Comparison of ENCODE assay signal across 30 cellular contexts in genomic region chr6:152341596-152341995, GRCh38.
"Had no signal": no experiment of that assay in that cellular context is flagged by ENCODE, and none has a peak within 500 bp of the region (broad histone marks: within the 10 kb centered on the region; RNA-seq: fewer than 3 reads in every experiment).

No MANE protein-coding gene starts in this region.

- H3K4me2 ChIP-seq: SK-N-SH had no signal

- H3K27me3 Mint-ChIP-seq: activated CD4-positive, alpha-beta T cell treated with anti-CD3 and anti-CD28 coated beads for 36 hours; brain had no signal

- H3K9ac ChIP-seq: SK-N-SH had no signal

- H3K9me3 Mint-ChIP-seq: activated CD4-positive, alpha-beta memory T cell treated with anti-CD3 and anti-CD28 coated beads, Interleukin-2, amount 10 ng/mL, durations not matched to agents 7 days and 5 days; activated naive CD4-positive, alpha-beta T cell treated with anti-CD3 and anti-CD28 coated beads, Interleukin-2, amount 10 ng/mL, durations not matched to agents 7 days and 5 days; activated naive CD8-positive, alpha-beta T cell treated with anti-CD3 and anti-CD28 coated beads, Interleukin-2, amount 50 U/mL, for 24 hours; brain; T-helper 1 cell treated with Interleukin-12 subunit alpha and Interleukin-12 subunit beta and Interleukin-4 antibody, amounts not matched to agents 30 μg/mL and 1 μg/mL, for 36 hours; T-helper 2 cell treated with Interferon-gamma antibody and Interleukin-4, amounts not matched to agents 5 μg/mL and 100 μg/mL, for 36 hours had no signal

- H3K4me1 ChIP-seq: SJCRH30 had no signal

- DNase-seq: activated CD4-positive, alpha-beta memory T cell treated with anti-CD3 and anti-CD28 coated beads, Interleukin-2, amount 10 ng/mL, durations not matched to agents 7 days and 5 days; activated CD4-positive, alpha-beta T cell treated with anti-CD3 and anti-CD28 coated beads for 36 hours; activated CD4-positive, alpha-beta T cell treated with anti-CD3 and anti-CD28 coated beads, Interleukin-2, amount 50 U/mL, for 1 hour; activated CD8-positive, alpha-beta memory T cell treated with anti-CD3 and anti-CD28 coated beads for 24 hours; activated CD8-positive, alpha-beta memory T cell treated with anti-CD3 and anti-CD28 coated beads, Interleukin-2, amount 10 ng/mL, durations not matched to agents 7 days and 5 days; activated CD8-positive, alpha-beta memory T cell treated with anti-CD3 and anti-CD28 coated beads, Interleukin-2, amount 50 U/mL, for 48 hours; activated effector memory CD4-positive, alpha-beta T cell treated with Interleukin-2 at 50 U/mL for 16 hours; activated naive CD4-positive, alpha-beta T cell treated with anti-CD3 and anti-CD28 coated beads, Interleukin-2, amount 10 ng/mL, durations not matched to agents 7 days and 5 days; activated naive CD8-positive, alpha-beta T cell treated with anti-CD3 and anti-CD28 coated beads, Interleukin-2, amount 50 U/mL, for 24 hours; activated T-cell treated with anti-CD3 and anti-CD28 coated beads, Interleukin-2, amount 50 U/mL, for 48 hours; anterior cingulate cortex; caudate nucleus; Karpas-422; NCI-H1092; NCI-H1436 treated with DMSO at 0.1 percent for 48 hours; NCI-H1694 treated with DMSO at 0.1 percent for 48 hours; NCI-H2029; NCI-H345; NCI-H524 treated with DMSO at 0.1 percent for 48 hours; NCI-H748 treated with DMSO at 0.1 percent for 48 hours; Right ventricle myocardium superior; SK-N-SH had no signal

- H3K27me3 ChIP-seq: SJCRH30 had no signal

- H3K4me1 Mint-ChIP-seq: brain, WTC11 had no signal

- H3K36me3 Mint-ChIP-seq: activated CD8-positive, alpha-beta memory T cell treated with anti-CD3 and anti-CD28 coated beads, Interleukin-2, amount 10 ng/mL, durations not matched to agents 7 days and 5 days; activated naive CD4-positive, alpha-beta T cell treated with anti-CD3 and anti-CD28 coated beads, Interleukin-2, amount 10 ng/mL, durations not matched to agents 7 days and 5 days; activated naive CD8-positive, alpha-beta T cell; WTC11 had no signal

- FAIRE-seq: bronchial epithelial cell had no signal

- H3K4me3 Mint-ChIP-seq: activated CD4-positive, alpha-beta memory T cell treated with anti-CD3 and anti-CD28 coated beads, Interleukin-2, amount 10 ng/mL, durations not matched to agents 7 days and 5 days; activated CD4-positive, alpha-beta T cell treated with anti-CD3 and anti-CD28 coated beads for 36 hours; activated CD8-positive, alpha-beta memory T cell treated with anti-CD3 and anti-CD28 coated beads, Interleukin-2, amount 10 ng/mL, durations not matched to agents 7 days and 5 days; activated naive CD4-positive, alpha-beta T cell treated with anti-CD3 and anti-CD28 coated beads, Interleukin-2, amount 10 ng/mL, durations not matched to agents 7 days and 5 days; activated naive CD8-positive, alpha-beta T cell; activated naive CD8-positive, alpha-beta T cell treated with anti-CD3 and anti-CD28 coated beads, Interleukin-2, amount 50 U/mL, for 24 hours; brain; T-helper 1 cell treated with Interleukin-12 subunit alpha and Interleukin-12 subunit beta and Interleukin-4 antibody, amounts not matched to agents 30 μg/mL and 1 μg/mL, for 36 hours; T-helper 2 cell treated with Interferon-gamma antibody and Interleukin-4, amounts not matched to agents 5 μg/mL and 100 μg/mL, for 36 hours; WTC11 had no signal

- H3K27ac ChIP-seq: SJCRH30 had no signal

- ATAC-seq: activated CD4-positive, alpha-beta T cell treated with anti-CD3 and anti-CD28 coated beads for 36 hours; activated CD4-positive, CD25-positive, alpha-beta regulatory T cell treated with anti-CD3 and anti-CD28 coated beads, Interleukin-2, amount 50 U/mL, for 24 hours; activated CD8-positive, alpha-beta memory T cell treated with anti-CD3 and anti-CD28 coated beads, Interleukin-2, amount 10 ng/mL, durations not matched to agents 7 days and 5 days; activated naive CD8-positive, alpha-beta T cell treated with anti-CD3 and anti-CD28 coated beads, Interleukin-2, amount 50 U/mL, for 24 hours; WTC11 had no signal

- H3K9me3 ChIP-seq: SJCRH30, SK-N-SH had no signal

- H3K27ac Mint-ChIP-seq: activated CD4-positive, alpha-beta memory T cell treated with anti-CD3 and anti-CD28 coated beads, Interleukin-2, amount 10 ng/mL, durations not matched to agents 7 days and 5 days; activated CD4-positive, alpha-beta T cell treated with anti-CD3 and anti-CD28 coated beads for 36 hours; activated CD8-positive, alpha-beta memory T cell treated with anti-CD3 and anti-CD28 coated beads, Interleukin-2, amount 10 ng/mL, durations not matched to agents 7 days and 5 days; activated naive CD4-positive, alpha-beta T cell treated with anti-CD3 and anti-CD28 coated beads, Interleukin-2, amount 10 ng/mL, durations not matched to agents 7 days and 5 days; activated naive CD8-positive, alpha-beta T cell; activated naive CD8-positive, alpha-beta T cell treated with anti-CD3 and anti-CD28 coated beads, Interleukin-2, amount 50 U/mL, for 24 hours; brain; T-helper 1 cell treated with Interleukin-12 subunit alpha and Interleukin-12 subunit beta and Interleukin-4 antibody, amounts not matched to agents 30 μg/mL and 1 μg/mL, for 36 hours; T-helper 2 cell treated with Interferon-gamma antibody and Interleukin-4, amounts not matched to agents 5 μg/mL and 100 μg/mL, for 36 hours; WTC11 had no signal

- H3K4me3 ChIP-seq: SJCRH30 had no signal
